8 cellular contexts compared by ENCODE assay signal in genomic region chr17:57874434-57875108, GRCh38. TPM values are rescaled to one million over a fixed set of nuclear protein-coding genes. Genes with fewer than 3 reads are reported as not detected.
DNase-seq lines count a peak whose midpoint lies in the region; ATAC-seq and TF ChIP-seq lines count a peak whose summit lies in the region.

No MANE protein-coding gene starts in this region.

- peak overlapping the region; percentile 99 for H3K27ac ChIP-seq in mesenchymal stem cell (ENCODE audit: low read length, poor library complexity, severe bottlenecking)

- H3K9me3 ChIP-seq in endocrine pancreas (ENCODE audit: control insufficient read depth, low read length) (no peaks in the 10 kb centered on the region), mesenchymal stem cell (ENCODE audit: control insufficient read depth, low read length) (no peaks in the 10 kb centered on the region)

- peak overlapping the region; percentile 97 for H2BK5ac ChIP-seq in mesenchymal stem cell (ENCODE audit: low read depth, low read length, poor library complexity, severe bottlenecking)

- H3K36me3 ChIP-seq in endocrine pancreas (ENCODE audit: control insufficient read depth, insufficient read depth, low read length) (peaks cover 3% of the 10 kb centered on the region), mesenchymal stem cell (ENCODE audit: control insufficient read depth in 1 of 2, insufficient read depth in 2 of 2, low read depth in 1 of 2, low read length in 2 of 2) (peaks cover 40 to 66% of the 10 kb centered on the region in 2 experiments)

- H3K4me1 Mint-ChIP-seq in HFFc6 (ENCODE audit: low read depth): peaks cover 86% of the 10 kb centered on the region
- peaks cover 0 to 4% of the 10 kb centered on the region in 2 donors for H3K4me1 Mint-ChIP-seq in effector memory CD8-positive, alpha-beta T cell (ENCODE audit: low read depth in 2 of 2)

- H3K14ac ChIP-seq in mesenchymal stem cell (ENCODE audit: low read length in 2 of 2): peak overlapping the region in 1 of 2 experiments; percentile 69

- peak; percentile 94 for DNase-seq in HFFc6
- DNase-seq in mesenchymal stem cell: peak; percentile 97
- peak; percentile 52 for DNase-seq in stimulated activated naive CD8-positive, alpha-beta T cell treated with anti-CD3 and anti-CD28 coated beads, Interleukin-15, Interleukin-2, amounts not matched to agents 100 U/mL and 50 U/mL, for 24 hours
- DNase-seq in effector memory CD8-positive, alpha-beta T cell: no peak
- DNase-seq in SIG-M5 treated with dmso at 0.1 percent for 504 hours (lab: John Stamatoyannopoulos, UW; ENCODE audit: unreplicated experiment): no peak

- peak overlapping the region; percentile 88 for H2AK5ac ChIP-seq in mesenchymal stem cell (ENCODE audit: low read length, severe bottlenecking)

- no peaks in the 10 kb centered on the region for H3K9me3 Mint-ChIP-seq in HFFc6
- no peaks in the 10 kb centered on the region for H3K9me3 Mint-ChIP-seq in effector memory CD8-positive, alpha-beta T cell

- peaks cover 2% of the 10 kb centered on the region for H3K27me3 Mint-ChIP-seq in HFFc6 (ENCODE audit: insufficient read depth)
- H3K27me3 Mint-ChIP-seq in effector memory CD8-positive, alpha-beta T cell: peaks cover 54 to 88% of the 10 kb centered on the region in 2 donors

- peak overlapping the region; percentile 39; the same call in 1 of the 2 replicates for H3K4me3 ChIP-seq in WI38 (ENCODE audit: low read depth, low read length)
- H3K4me3 ChIP-seq in endocrine pancreas (ENCODE audit: control insufficient read depth, insufficient read depth, low read length): no peak overlapping the region
- peak overlapping the region in 1 of 2 experiments; percentile 60 for H3K4me3 ChIP-seq in mesenchymal stem cell (ENCODE audit: insufficient read depth in 1 of 2, low read depth in 1 of 2, low read length in 2 of 2)

- H2BK15ac ChIP-seq in mesenchymal stem cell (ENCODE audit: low read depth, poor library complexity, severe bottlenecking): peak overlapping the region; percentile 93

- H2BK12ac ChIP-seq in mesenchymal stem cell (ENCODE audit: low read length in 2 of 2): peak overlapping the region; percentile 96 to 98

- H3K4me1 ChIP-seq in endocrine pancreas (ENCODE audit: control insufficient read depth, insufficient read depth, low read length) (no peaks in the 10 kb centered on the region), mesenchymal stem cell (ENCODE audit: control insufficient read depth, insufficient read depth, low read depth, low read length) (peaks cover 59% of the 10 kb centered on the region)

- H3K9ac ChIP-seq in endocrine pancreas (ENCODE audit: control insufficient read depth, insufficient read depth, low read length) (peak overlapping the region; percentile 78), mesenchymal stem cell (ENCODE audit: low read length) (peak overlapping the region; percentile 80)

- H4K8ac ChIP-seq in mesenchymal stem cell (ENCODE audit: low read length): peak overlapping the region; percentile 97

- peak overlapping the region; percentile 94 to 98 for H3K18ac ChIP-seq in mesenchymal stem cell (ENCODE audit: low read depth in 1 of 2, low read length in 2 of 2)

- peak overlapping the region; percentile 75 for H3K4me3 Mint-ChIP-seq in HFFc6
- no peak overlapping the region for H3K4me3 Mint-ChIP-seq in effector memory CD8-positive, alpha-beta T cell

- no peak overlapping the region for H3K4me2 ChIP-seq in mesenchymal stem cell (ENCODE audit: low read length, poor library complexity, severe bottlenecking)

- H3K79me1 ChIP-seq in mesenchymal stem cell (replicated peaks; ENCODE audit: low read length, poor library complexity, severe bottlenecking): peaks cover 15% of the 10 kb centered on the region

- no peak overlapping the region for H2AFZ ChIP-seq in mesenchymal stem cell (ENCODE audit: low read depth, low read length)

- H3K27me3 ChIP-seq in endocrine pancreas (ENCODE audit: control insufficient read depth, insufficient read depth, low read length) (no peaks in the 10 kb centered on the region), mesenchymal stem cell (ENCODE audit: control insufficient read depth in 1 of 2, insufficient read depth in 1 of 2, low read length in 2 of 2) (no peaks in the 10 kb centered on the region)

- ATAC-seq in stimulated activated naive CD8-positive, alpha-beta T cell treated with anti-CD3 and anti-CD28 coated beads, Interleukin-15, Interleukin-2, amounts not matched to agents 100 U/mL and 50 U/mL, for 24 hours: peak; percentile 63
- ATAC-seq in effector memory CD8-positive, alpha-beta T cell (replicated peaks): no peak
- ATAC-seq in GM18519 (IDR thresholded peaks at IDR 0.05; ENCODE audit: low FRiP score, unreplicated experiment): no peak

- H2BK120ac ChIP-seq in mesenchymal stem cell (ENCODE audit: low read depth, low read length): peak overlapping the region; percentile 99

- TF ChIP-seq CTCF in HFFc6 (IDR thresholded peaks at IDR 0.05) (no peak), WI38 (IDR thresholded peaks at IDR 0.05; ENCODE audit: low read depth, low read length) (no peak)

- peak overlapping the region; percentile 94 for H4K91ac ChIP-seq in mesenchymal stem cell (ENCODE audit: low read length)

- peaks cover 32% of the 10 kb centered on the region; the same call in 1 of the 2 replicates for H3K36me3 Mint-ChIP-seq in HFFc6 (ENCODE audit: low read depth)
- peaks cover 3% of the 10 kb centered on the region for H3K36me3 Mint-ChIP-seq in effector memory CD8-positive, alpha-beta T cell (ENCODE audit: insufficient read depth)

- peak overlapping the region; percentile 69 to 98 for H3K4ac ChIP-seq in mesenchymal stem cell (ENCODE audit: low read depth in 1 of 2, low read length in 2 of 2)

- H3K27ac Mint-ChIP-seq in HFFc6: peak overlapping the region; percentile 99
- H3K27ac Mint-ChIP-seq in effector memory CD8-positive, alpha-beta T cell: no peak overlapping the region

- 7% methylated on average over 18 of the region's 30 CpGs for WGBS in mesenchymal stem cell

- no peak overlapping the region for H3K23ac ChIP-seq in mesenchymal stem cell (ENCODE audit: low read length in 2 of 2)

RNA-seq across cellular contexts. Expression of gene MRPS23, which starts 24.7 kb away (rescaled TPM):
- 10 to 100 TPM; 47.0 to 62.5 (median 56.4) TPM for total RNA-seq in HFFc6 (2021; fragmentation: NEBNext Ultra II Directional; extraction: Animal tissue kit (Norgen Biotek cat#: 25700))
- polyA plus RNA-seq in mesenchymal stem cell (2013, experiment 1 of 2): 23.0 TPM
- 21.0 TPM for polyA plus RNA-seq in mesenchymal stem cell (2013, experiment 2 of 2)

Comparison
In these comparisons a context has a peak if more than half of its experiments do, and no peak if none do; other contexts are left out.
1. DNase-seq: peak in HFFc6 (single experiment), mesenchymal stem cell (single experiment) and stimulated activated naive CD8-positive, alpha-beta T cell treated with anti-CD3 and anti-CD28 coated beads, Interleukin-15, Interleukin-2, amounts not matched to agents 100 U/mL and 50 U/mL, for 24 hours (single experiment); none in effector memory CD8-positive, alpha-beta T cell (0 of 3) and SIG-M5 treated with dmso at 0.1 percent for 504 hours (single experiment).